19 cellular contexts compared by ENCODE assay signal in the genomic region with DNA sequence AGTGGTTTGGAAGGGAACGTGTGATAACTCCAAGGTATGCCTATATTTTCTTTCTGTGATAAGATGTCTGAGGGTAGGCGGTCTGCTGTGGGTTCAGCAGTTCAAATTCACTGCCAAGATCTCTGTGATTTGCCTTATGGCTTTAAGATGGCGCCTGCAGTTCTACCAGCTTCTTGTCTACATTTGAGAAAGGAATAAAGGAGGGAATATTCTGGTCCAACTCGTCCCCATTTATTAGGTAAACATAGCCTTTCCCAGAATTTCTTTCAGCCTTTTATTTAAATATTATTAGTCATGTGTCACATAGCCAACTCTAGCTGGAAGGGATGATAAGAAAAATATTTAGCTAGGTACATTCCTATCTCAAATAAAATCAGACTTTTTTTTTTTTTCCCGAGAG. TPM values are rescaled to one million over a fixed set of nuclear protein-coding genes. Genes with fewer than 3 reads are reported as not detected.
DNase-seq lines count a peak whose midpoint lies in the region; TF ChIP-seq lines count a peak whose summit lies in the region.
"Had no signal": no experiment of that assay in that cellular context is flagged by ENCODE, and none has a peak within 500 bp of the region (broad histone marks: within the 10 kb centered on the region; RNA-seq: fewer than 3 reads in every experiment).

No MANE protein-coding gene starts in this region.

- no peaks in the 10 kb centered on the region for H3K27me3 ChIP-seq in prostate gland (replicated peaks; ENCODE audit: insufficient read depth)

- no peak overlapping the region for H3K4me3 Mint-ChIP-seq in mesothelial cell of epicardium
- H3K4me3 Mint-ChIP-seq: CD4-positive, CD25-positive, alpha-beta regulatory T cell; CD8-positive, alpha-beta T cell; GM23338; H9 had no signal

- H3K4me1 ChIP-seq in prostate gland (replicated peaks): peaks cover 9% of the 10 kb centered on the region

- peaks cover 6% of the 10 kb centered on the region for H3K4me1 Mint-ChIP-seq in mesothelial cell of epicardium
- H3K4me1 Mint-ChIP-seq: CD4-positive, CD25-positive, alpha-beta regulatory T cell; GM23338; H9 had no signal

- H3K27ac Mint-ChIP-seq in mesothelial cell of epicardium: peak overlapping the region; percentile 43
- H3K27ac Mint-ChIP-seq: CD4-positive, CD25-positive, alpha-beta regulatory T cell; CD8-positive, alpha-beta T cell; GM23338; H9 had no signal

- intact Hi-C loops in prostate gland (cut with DNase I): no loop called here

- H3K36me3 ChIP-seq in prostate gland: no peaks in the 10 kb centered on the region

- peak overlapping the region in 1 of 2 donors; percentile 38 for H3K27ac ChIP-seq in prostate gland

- H3K9me3 Mint-ChIP-seq in mesothelial cell of epicardium: peaks cover 6% of the 10 kb centered on the region
- H3K9me3 Mint-ChIP-seq: CD8-positive, alpha-beta T cell; GM23338; H9 had no signal

- no peak for TF ChIP-seq CTCF in LNCaP clone FGC (IDR thresholded peaks at IDR 0.05; ENCODE audit: control insufficient read depth, extremely low read depth, insufficient read depth)
- TF ChIP-seq CTCF in mesothelial cell of epicardium (IDR thresholded peaks at IDR 0.05; ENCODE audit: unreplicated experiment): no peak
- no peak for TF ChIP-seq CTCF in prostate gland (IDR thresholded peaks at IDR 0.05)

- DNase-seq in LNCaP clone FGC (ENCODE audit: low read depth) (peak; percentile 51), astrocyte of the hippocampus (ENCODE audit: low read depth, low spot score) (peak; percentile 1), mesothelial cell of epicardium (ENCODE audit: low spot score in 2 of 2, unreplicated experiment in 2 of 2) (no peak), prostate gland (ENCODE audit: low spot score) (peak; percentile 29), SK-N-DZ (ENCODE audit: low spot score) (no peak), NCI-H1105 (lab: John Stamatoyannopoulos, UW) (no peak), DMS 273 treated with DMSO at 0.1 percent for 48 hours (lab: John Stamatoyannopoulos, UW) (no peak)
- DNase-seq: C1 segment of cervical spinal cord; Caco-2; CD4-positive, CD25-positive, alpha-beta regulatory T cell; CD8-positive, alpha-beta T cell; DMS79; EL; GDM1; H9 had no signal

- H3K9me3 ChIP-seq in prostate gland: no peaks in the 10 kb centered on the region
- H3K9me3 ChIP-seq: Caco-2 had no signal

- H3K4me3 ChIP-seq in LNCaP clone FGC (ENCODE audit: low read depth, low read length) (no peak overlapping the region), prostate gland (no peak overlapping the region)
- H3K4me3 ChIP-seq: GM12878, GM23338 had no signal

- peaks cover 17% of the 10 kb centered on the region for H3K27me3 Mint-ChIP-seq in mesothelial cell of epicardium (ENCODE audit: low read depth)

- H3K36me3 Mint-ChIP-seq in mesothelial cell of epicardium: no peaks in the 10 kb centered on the region
- H3K36me3 Mint-ChIP-seq: CD4-positive, CD25-positive, alpha-beta regulatory T cell; CD8-positive, alpha-beta T cell had no signal

- no peak for TF ChIP-seq POLR2A in prostate gland (IDR thresholded peaks at IDR 0.05)

- WGBS in prostate gland: 46% methylated on average over 5 of the region's 5 CpGs

RNA-seq across cellular contexts. Expression of gene KCNJ8, which starts 48.8 kb away (rescaled TPM):
- total RNA-seq in mesothelial cell of epicardium (2.9 to 3.9 TPM (median 3.6 TPM) in 3 replicates), prostate gland (10 to 100 TPM in 1 of 2 donors, 1 to 10 TPM in 1; 9.2 to 10.3 TPM)
- polyA plus RNA-seq in SK-N-DZ (2014; cell fraction: cytosol; rRNA removed): 15.9 and 19.5 TPM in 2 replicates
- 5.8 and 6.2 TPM in 2 replicates for polyA plus RNA-seq in SK-N-DZ (2014; cell fraction: nucleus; rRNA removed)
- total RNA-seq: A172; A673; CD4-positive, CD25-positive, alpha-beta regulatory T cell; CD8-positive, alpha-beta T cell; GM12878 had no signal
- polyA plus RNA-seq: GM12878 had no signal

Comparison
In these comparisons a context has a peak if more than half of its experiments do, and no peak if none do; other contexts are left out.
1. DNase-seq: peak in LNCaP clone FGC (single experiment), astrocyte of the hippocampus (single experiment) and prostate gland (single experiment); none in mesothelial cell of epicardium (0 of 2), SK-N-DZ (single experiment), NCI-H1105 (single experiment) and DMS 273 treated with DMSO at 0.1 percent for 48 hours (single experiment).